ENCODE assay signal across 24 cellular contexts in the genomic region with DNA sequence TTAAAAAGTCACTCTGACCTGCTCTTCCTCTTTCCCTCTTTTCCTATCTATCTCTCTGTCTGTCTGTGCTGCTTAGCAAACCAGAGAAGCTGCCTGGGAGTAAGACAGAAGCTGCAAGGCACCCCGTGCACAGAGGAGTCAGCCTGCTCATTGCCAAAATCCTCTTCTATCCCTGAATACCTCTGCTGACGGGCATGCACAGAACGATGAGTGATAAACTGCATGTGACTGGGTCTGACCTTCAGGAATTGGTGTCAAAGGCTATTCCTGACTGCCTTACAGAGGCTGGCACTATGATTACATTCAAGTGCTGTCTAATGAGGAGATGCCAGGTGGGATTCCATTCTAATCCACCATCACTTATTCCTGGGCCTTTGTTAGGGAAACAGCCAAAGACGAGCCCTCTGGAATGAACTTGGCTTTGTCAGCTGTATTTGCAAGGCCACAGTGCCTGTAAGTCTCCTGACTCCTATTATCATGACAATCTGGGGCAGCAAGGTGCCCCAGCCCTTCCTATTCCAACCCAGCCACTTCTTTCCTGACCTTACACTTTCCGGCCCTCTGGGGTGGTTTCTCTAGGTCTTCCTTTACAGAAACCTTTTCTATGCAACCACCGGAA. TPM values are rescaled to one million over a fixed set of nuclear protein-coding genes. Genes with fewer than 3 reads are reported as not detected.
"Had no signal": no experiment of that assay in that cellular context is flagged by ENCODE, and none has a peak within 500 bp of the region (broad histone marks: within the 10 kb centered on the region; RNA-seq: fewer than 3 reads in every experiment).

No MANE protein-coding gene starts in this region.

- H3K9me3 Mint-ChIP-seq: activated B cell treated with CpG ODN at 0.5 μM for 24 hours; activated CD4-positive, alpha-beta memory T cell treated with anti-CD3 and anti-CD28 coated beads for 36 hours; T-helper 2 cell treated with Interferon-gamma antibody and Interleukin-4, amounts not matched to agents 5 μg/mL and 100 μg/mL, for 36 hours had no signal

- H3K27ac ChIP-seq: dorsolateral prefrontal cortex, thyroid gland had no signal

- H3K4me3 Mint-ChIP-seq: activated B cell treated with CpG ODN at 0.5 μM for 24 hours; activated CD4-positive, alpha-beta memory T cell treated with anti-CD3 and anti-CD28 coated beads for 36 hours; activated CD8-positive, alpha-beta memory T cell treated with anti-CD3 and anti-CD28 coated beads, Interleukin-2, amount 10 ng/mL, durations not matched to agents 7 days and 5 days; activated naive CD8-positive, alpha-beta T cell; mesothelial cell of epicardium; T-helper 2 cell treated with Interferon-gamma antibody and Interleukin-4, amounts not matched to agents 5 μg/mL and 100 μg/mL, for 36 hours had no signal

- H3K27ac Mint-ChIP-seq: activated B cell treated with CpG ODN at 0.5 μM for 24 hours; activated CD4-positive, alpha-beta memory T cell treated with anti-CD3 and anti-CD28 coated beads for 36 hours; activated CD8-positive, alpha-beta memory T cell treated with anti-CD3 and anti-CD28 coated beads, Interleukin-2, amount 10 ng/mL, durations not matched to agents 7 days and 5 days; activated naive CD8-positive, alpha-beta T cell; mesothelial cell of epicardium; T-helper 2 cell treated with Interferon-gamma antibody and Interleukin-4, amounts not matched to agents 5 μg/mL and 100 μg/mL, for 36 hours had no signal

- H3K36me3 Mint-ChIP-seq: mesothelial cell of epicardium had no signal

- H3K27me3 ChIP-seq: thyroid gland had no signal

- H3K36me3 ChIP-seq: thyroid gland had no signal

- ATAC-seq: activated CD8-positive, alpha-beta memory T cell treated with anti-CD3 and anti-CD28 coated beads, Interleukin-2, amount 10 ng/mL, durations not matched to agents 7 days and 5 days had no signal

- DNase-seq: activated B cell treated with CpG ODN at 0.5 μM for 24 hours; activated CD4-positive, alpha-beta memory T cell treated with anti-CD3 and anti-CD28 coated beads for 36 hours; activated CD4-positive, alpha-beta T cell treated with anti-CD3 and anti-CD28 coated beads for 4 hours; activated CD8-positive, alpha-beta memory T cell treated with anti-CD3 and anti-CD28 coated beads, Interleukin-2, amount 10 ng/mL, durations not matched to agents 7 days and 5 days; dorsolateral prefrontal cortex; foreskin melanocyte; head of caudate nucleus; islet precursor cell; retina; stimulated activated CD4-positive, alpha-beta T cell treated with anti-CD3 and anti-CD28 coated beads, Interleukin-12 subunit alpha, Interleukin-12 subunit beta, amount 100 ng/mL, for 4 hours; stimulated activated CD4-positive, alpha-beta T cell treated with anti-CD3 and anti-CD28 coated beads, Interleukin-1b, Interleukin-23, amount 100 ng/mL, for 48 hours; stimulated activated CD8-positive, alpha-beta memory T cell treated with anti-CD3 and anti-CD28 coated beads, Interleukin-4, amount 100 ng/mL, for 48 hours; stimulated activated naive CD4-positive, alpha-beta T cell treated with Interleukin-2 at 50 U/mL for 16 hours; thyroid gland had no signal

- H3K9me3 ChIP-seq: thyroid gland had no signal

- H3K4me3 ChIP-seq: dorsolateral prefrontal cortex, thyroid gland had no signal

- H3K4me1 Mint-ChIP-seq: mesothelial cell of epicardium had no signal

- H3K27me3 Mint-ChIP-seq: activated B cell treated with CpG ODN at 0.5 μM for 24 hours; activated CD4-positive, alpha-beta memory T cell treated with anti-CD3 and anti-CD28 coated beads for 36 hours; activated CD8-positive, alpha-beta memory T cell treated with anti-CD3 and anti-CD28 coated beads, Interleukin-2, amount 10 ng/mL, durations not matched to agents 7 days and 5 days; activated naive CD8-positive, alpha-beta T cell had no signal

- H3K4me1 ChIP-seq: thyroid gland had no signal

RNA-seq across cellular contexts. Expression of gene CTAG2, which starts 45.4 kb away (rescaled TPM):
- total RNA-seq: activated B cell treated with CpG ODN at 0.5 μM for 24 hours; activated CD4-positive, alpha-beta memory T cell treated with anti-CD3 and anti-CD28 coated beads for 36 hours; bronchial epithelial cell; epithelial cell of proximal tubule; lung microvascular endothelial cell; mesothelial cell of epicardium; omental fat pad; subcutaneous adipose tissue; thyroid gland; ureter had no signal
- polyA plus RNA-seq: neural cell had no signal

RNA-seq across cellular contexts. Expression of gene GAB3, which starts 52.1 kb away (rescaled TPM):
- total RNA-seq: epithelial cell of proximal tubule had no signal
- polyA plus RNA-seq: neural cell had no signal
